Comparison of ENCODE assay signal across 32 cellular contexts in the genomic region with DNA sequence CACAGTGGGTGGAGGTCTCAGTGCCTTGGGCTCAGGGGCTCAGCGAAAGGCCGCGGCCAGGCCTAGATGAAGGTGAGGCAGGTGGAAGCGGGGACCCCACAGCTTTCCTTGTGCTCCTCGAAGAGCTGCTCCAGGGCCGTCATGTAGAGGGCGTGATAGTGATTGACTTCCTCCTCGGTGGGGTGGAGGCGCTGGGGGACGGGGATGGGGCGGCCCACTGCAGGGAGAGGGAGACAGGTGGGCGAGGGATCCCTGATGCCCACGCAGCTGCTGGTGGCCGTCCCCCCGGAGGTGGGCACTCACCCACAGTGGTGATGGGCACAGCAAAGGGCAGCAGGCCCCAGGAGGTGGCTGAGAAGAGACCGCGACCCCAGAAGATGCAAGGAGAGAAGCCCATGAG. TPM values are rescaled to one million over a fixed set of nuclear protein-coding genes. Genes with fewer than 3 reads are reported as not detected.
"Had no signal": no experiment of that assay in that cellular context is flagged by ENCODE, and none has a peak within 500 bp of the region (broad histone marks: within the 10 kb centered on the region; RNA-seq: fewer than 3 reads in every experiment).

No MANE protein-coding gene starts in this region.

- H3K27ac Mint-ChIP-seq: effector memory CD8-positive, alpha-beta T cell; naive B cell; natural killer cell treated with Interleukin-12 subunit alpha and Interleukin-12 subunit beta and Interleukin-15 and Interleukin-18, amount 100 ng/mL, for 72 hours; stimulated activated naive B cell treated with anti-CD40 and anti-IgM and Interleukin-4, amounts not matched to agents 10 μg/mL and 1 μg/mL and 100 μg/mL, for 72 hours; stimulated activated naive CD8-positive, alpha-beta T cell treated with anti-CD3 and anti-CD28 coated beads, Interleukin-15, Interleukin-2, amounts not matched to agents 100 ng/mL and 50 ng/mL, for 24 hours had no signal

- FAIRE-seq: endometrium, keratinocyte had no signal

- H3K4me1 ChIP-seq: heart right ventricle, lower lobe of right lung, psoas muscle, tibial nerve, uterus had no signal

- H3K36me3 ChIP-seq: esophagus squamous epithelium, heart right ventricle, lower lobe of right lung, ovary, spleen, thoracic aorta, tibial nerve, upper lobe of left lung, uterus had no signal

- DNase-seq: cortex of kidney; effector memory CD8-positive, alpha-beta T cell; erythroblast; esophagus squamous epithelium; foreskin melanocyte; glutamatergic neuron; heart right ventricle; hippocampal formation; left ventricle myocardium superior; lower lobe of right lung; naive B cell; nucleus accumbens; ovary; posterior cingulate gyrus; psoas muscle; right cardiac atrium; spleen; stimulated activated CD4-positive, alpha-beta T cell treated with anti-CD3 and anti-CD28 coated beads, Interleukin-2, amount 100 ng/mL, for 48 hours; stimulated activated naive B cell treated with anti-CD40 and anti-IgM and Interleukin-4, amounts not matched to agents 10 μg/mL and 1 μg/mL and 100 μg/mL, for 72 hours; upper lobe of left lung; uterus had no signal

- H3K27me3 ChIP-seq: ovary, uterus had no signal

- H3K4me3 Mint-ChIP-seq: effector memory CD8-positive, alpha-beta T cell; naive B cell; natural killer cell treated with Interleukin-12 subunit alpha and Interleukin-12 subunit beta and Interleukin-15 and Interleukin-18, amount 100 ng/mL, for 72 hours; neural crest cell; stimulated activated naive B cell treated with anti-CD40 and anti-IgM and Interleukin-4, amounts not matched to agents 10 μg/mL and 1 μg/mL and 100 μg/mL, for 72 hours; stimulated activated naive CD8-positive, alpha-beta T cell treated with anti-CD3 and anti-CD28 coated beads, Interleukin-15, Interleukin-2, amounts not matched to agents 100 ng/mL and 50 ng/mL, for 24 hours had no signal

- ATAC-seq: effector memory CD8-positive, alpha-beta T cell; heart right ventricle; left ventricle myocardium superior; lower lobe of right lung; natural killer cell treated with Interleukin-12 subunit alpha and Interleukin-12 subunit beta and Interleukin-15 and Interleukin-18, amount 100 ng/mL, for 72 hours; psoas muscle; right cardiac atrium; stimulated activated naive B cell treated with anti-CD40 and anti-IgM and Interleukin-4, amounts not matched to agents 10 μg/mL and 1 μg/mL and 100 μg/mL, for 72 hours had no signal

- H3K9me3 Mint-ChIP-seq: effector memory CD8-positive, alpha-beta T cell; natural killer cell treated with Interleukin-12 subunit alpha and Interleukin-12 subunit beta and Interleukin-15 and Interleukin-18, amount 100 ng/mL, for 72 hours; neural crest cell; stimulated activated naive B cell treated with anti-CD40 and anti-IgM and Interleukin-4, amounts not matched to agents 10 μg/mL and 1 μg/mL and 100 μg/mL, for 72 hours; stimulated activated naive CD8-positive, alpha-beta T cell treated with anti-CD3 and anti-CD28 coated beads, Interleukin-15, Interleukin-2, amounts not matched to agents 100 ng/mL and 50 ng/mL, for 24 hours had no signal

- H3K4me3 ChIP-seq: esophagus squamous epithelium, heart right ventricle, lower lobe of right lung, ovary, psoas muscle, skin epidermis, spleen, thoracic aorta, tibial nerve, upper lobe of left lung, uterus had no signal

- H3K36me3 Mint-ChIP-seq: naive B cell; natural killer cell treated with Interleukin-12 subunit alpha and Interleukin-12 subunit beta and Interleukin-15 and Interleukin-18, amount 100 ng/mL, for 72 hours; stimulated activated naive B cell treated with anti-CD40 and anti-IgM and Interleukin-4, amounts not matched to agents 10 μg/mL and 1 μg/mL and 100 μg/mL, for 72 hours had no signal

- H3K9me3 ChIP-seq: esophagus squamous epithelium, heart right ventricle, lower lobe of right lung, ovary, psoas muscle, spleen, thoracic aorta, tibial nerve, upper lobe of left lung, uterus had no signal

- H3K27ac ChIP-seq: esophagus squamous epithelium, heart right ventricle, lower lobe of right lung, ovary, psoas muscle, skin epidermis, spleen, thoracic aorta, tibial nerve, upper lobe of left lung, uterus had no signal

RNA-seq across cellular contexts. Expression of gene MOGAT3, which starts 5.0 kb away (rescaled TPM):
- total RNA-seq: dermis microvascular lymphatic vessel endothelial cell; esophagus squamous epithelium; heart right ventricle; left ventricle myocardium superior; lower lobe of right lung; mononuclear cell; natural killer cell treated with Interleukin-12 subunit alpha and Interleukin-12 subunit beta and Interleukin-15 and Interleukin-18, amount 100 ng/mL, for 72 hours; neural crest cell; psoas muscle; renal cortical epithelial cell; right cardiac atrium; spleen; thoracic aorta; tibial nerve; upper lobe of left lung; uterus had no signal
- polyA plus RNA-seq: heart right ventricle, keratinocyte, ovary, psoas muscle, right cardiac atrium, spleen had no signal

RNA-seq across cellular contexts. Expression of gene NAT16, which starts 15.8 kb away (rescaled TPM):
- total RNA-seq: dermis microvascular lymphatic vessel endothelial cell; esophagus squamous epithelium; heart right ventricle; left ventricle myocardium superior; lower lobe of right lung; mononuclear cell; natural killer cell treated with Interleukin-12 subunit alpha and Interleukin-12 subunit beta and Interleukin-15 and Interleukin-18, amount 100 ng/mL, for 72 hours; ovary; psoas muscle; renal cortical epithelial cell; right cardiac atrium; spleen; thoracic aorta; tibial nerve; upper lobe of left lung; uterus had no signal
- polyA plus RNA-seq: heart right ventricle, keratinocyte, ovary, right cardiac atrium, spleen had no signal

RNA-seq across cellular contexts. Expression of gene VGF, which starts 30.5 kb away (rescaled TPM):
- total RNA-seq: dermis microvascular lymphatic vessel endothelial cell, esophagus squamous epithelium, heart right ventricle, left ventricle myocardium superior, mononuclear cell, right cardiac atrium, thoracic aorta had no signal
